1 cellular context compared by ENCODE assay signal in the genomic region with DNA sequence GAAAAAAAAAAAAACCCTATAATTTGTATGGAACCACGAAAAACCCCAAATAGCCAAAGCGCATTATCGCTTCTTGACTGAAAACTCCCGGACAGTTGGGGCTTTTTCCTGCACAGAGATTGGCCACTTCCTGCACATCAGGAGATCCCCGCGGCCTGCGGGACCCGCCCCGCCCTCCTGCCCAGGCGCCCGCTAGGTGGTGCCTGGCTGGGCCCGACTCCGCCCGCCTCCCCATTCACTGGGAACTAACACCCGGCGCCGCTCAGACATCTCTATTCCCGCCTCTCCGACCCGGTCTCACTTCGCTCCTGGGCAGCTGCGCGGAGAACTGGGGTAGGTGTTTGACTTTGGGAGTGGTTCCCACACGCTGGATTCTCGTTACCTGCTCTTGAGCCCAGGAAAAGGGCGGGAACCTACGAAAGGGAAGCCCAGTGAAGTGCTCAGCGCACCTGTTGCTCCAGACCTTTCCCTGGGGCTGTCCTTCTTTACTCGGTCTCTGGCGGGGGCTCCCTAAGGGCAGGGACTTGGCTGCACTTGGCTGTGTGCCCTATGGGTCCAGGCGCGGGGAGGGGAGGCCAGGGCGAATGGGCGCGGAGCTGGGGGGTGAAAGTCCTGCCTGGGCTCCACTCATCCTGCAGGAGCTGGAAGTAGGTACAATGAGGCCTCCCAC.
A peak's percentile ranks its signal among the peaks of the same experiment; 100 is the strongest.
TF ChIP-seq lines count a peak whose summit lies in the region.

A gene with protein sequence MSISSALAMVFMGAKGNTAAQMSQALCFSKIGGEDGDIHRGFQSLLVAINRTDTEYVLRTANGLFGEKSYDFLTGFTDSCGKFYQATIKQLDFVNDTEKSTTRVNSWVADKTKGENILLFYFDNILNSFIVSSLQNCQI (plus strand): TSS at position 234 of the 670 bp plus-strand sequence. CDS start 4,155 bp downstream, outside the sequence.

TF ChIP-seq in K562, 482 proteins besides CTCF, POLR2A, EP300 and RAD21:
- TF ChIP-seq, protein P1, sequence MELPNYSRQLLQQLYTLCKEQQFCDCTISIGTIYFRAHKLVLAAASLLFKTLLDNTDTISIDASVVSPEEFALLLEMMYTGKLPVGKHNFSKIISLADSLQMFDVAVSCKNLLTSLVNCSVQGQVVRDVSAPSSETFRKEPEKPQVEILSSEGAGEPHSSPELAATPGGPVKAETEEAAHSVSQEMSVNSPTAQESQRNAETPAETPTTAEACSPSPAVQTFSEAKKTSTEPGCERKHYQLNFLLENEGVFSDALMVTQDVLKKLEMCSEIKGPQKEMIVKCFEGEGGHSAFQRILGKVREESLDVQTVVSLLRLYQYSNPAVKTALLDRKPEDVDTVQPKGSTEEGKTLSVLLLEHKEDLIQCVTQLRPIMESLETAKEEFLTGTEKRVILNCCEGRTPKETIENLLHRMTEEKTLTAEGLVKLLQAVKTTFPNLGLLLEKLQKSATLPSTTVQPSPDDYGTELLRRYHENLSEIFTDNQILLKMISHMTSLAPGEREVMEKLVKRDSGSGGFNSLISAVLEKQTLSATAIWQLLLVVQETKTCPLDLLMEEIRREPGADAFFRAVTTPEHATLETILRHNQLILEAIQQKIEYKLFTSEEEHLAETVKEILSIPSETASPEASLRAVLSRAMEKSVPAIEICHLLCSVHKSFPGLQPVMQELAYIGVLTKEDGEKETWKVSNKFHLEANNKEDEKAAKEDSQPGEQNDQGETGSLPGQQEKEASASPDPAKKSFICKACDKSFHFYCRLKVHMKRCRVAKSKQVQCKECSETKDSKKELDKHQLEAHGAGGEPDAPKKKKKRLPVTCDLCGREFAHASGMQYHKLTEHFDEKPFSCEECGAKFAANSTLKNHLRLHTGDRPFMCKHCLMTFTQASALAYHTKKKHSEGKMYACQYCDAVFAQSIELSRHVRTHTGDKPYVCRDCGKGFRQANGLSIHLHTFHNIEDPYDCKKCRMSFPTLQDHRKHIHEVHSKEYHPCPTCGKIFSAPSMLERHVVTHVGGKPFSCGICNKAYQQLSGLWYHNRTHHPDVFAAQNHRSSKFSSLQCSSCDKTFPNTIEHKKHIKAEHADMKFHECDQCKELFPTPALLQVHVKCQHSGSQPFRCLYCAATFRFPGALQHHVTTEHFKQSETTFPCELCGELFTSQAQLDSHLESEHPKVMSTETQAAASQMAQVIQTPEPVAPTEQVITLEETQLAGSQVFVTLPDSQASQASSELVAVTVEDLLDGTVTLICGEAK (IDR thresholded peaks at IDR 0.05), result no peak
- TF ChIP-seq, protein P1 (CRISPR knock-in tag; IDR thresholded peaks at IDR 0.05), result no peak
- TF ChIP-seq NRF1 (conservative IDR thresholded peaks at IDR 0.05 in 1 of 2, IDR thresholded peaks at IDR 0.05 in 1 of 2), result peak; percentile 21 to 22; a peak in 1 of 4 replicates
- TF ChIP-seq MAZ (CRISPR knock-in tag; conservative IDR thresholded peaks at IDR 0.05 in 1 of 2, IDR thresholded peaks at IDR 0.05 in 1 of 2), result 0 out of 4 replicates have a peak, but pooled peaks of 1 of the 2 experiments have one; percentile 47
- TF ChIP-seq, protein P2, sequence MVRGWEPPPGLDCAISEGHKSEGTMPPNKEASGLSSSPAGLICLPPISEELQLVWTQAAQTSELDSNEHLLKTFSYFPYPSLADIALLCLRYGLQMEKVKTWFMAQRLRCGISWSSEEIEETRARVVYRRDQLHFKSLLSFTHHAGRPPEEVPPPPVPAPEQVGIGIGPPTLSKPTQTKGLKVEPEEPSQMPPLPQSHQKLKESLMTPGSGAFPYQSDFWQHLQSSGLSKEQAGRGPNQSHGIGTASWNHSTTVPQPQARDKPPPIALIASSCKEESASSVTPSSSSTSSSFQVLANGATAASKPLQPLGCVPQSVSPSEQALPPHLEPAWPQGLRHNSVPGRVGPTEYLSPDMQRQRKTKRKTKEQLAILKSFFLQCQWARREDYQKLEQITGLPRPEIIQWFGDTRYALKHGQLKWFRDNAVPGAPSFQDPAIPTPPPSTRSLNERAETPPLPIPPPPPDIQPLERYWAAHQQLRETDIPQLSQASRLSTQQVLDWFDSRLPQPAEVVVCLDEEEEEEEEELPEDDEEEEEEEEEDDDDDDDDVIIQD (CRISPR knock-in tag; IDR thresholded peaks at IDR 0.05), result no peak
- no peak for TF ChIP-seq EHMT2 (IDR thresholded peaks at IDR 0.05)
- no peak for TF ChIP-seq HCFC1 (IDR thresholded peaks at IDR 0.05; ENCODE audit: low read depth, low read length)
- no peak for TF ChIP-seq ATF7 (IDR thresholded peaks at IDR 0.05)
- TF ChIP-seq SRSF7 (optimal IDR thresholded peaks at IDR 0.05; ENCODE audit: low read depth, low read length), result no peak
- no peak for TF ChIP-seq MAFF (IDR thresholded peaks at IDR 0.05; ENCODE audit: low read length)
- TF ChIP-seq, protein P3, sequence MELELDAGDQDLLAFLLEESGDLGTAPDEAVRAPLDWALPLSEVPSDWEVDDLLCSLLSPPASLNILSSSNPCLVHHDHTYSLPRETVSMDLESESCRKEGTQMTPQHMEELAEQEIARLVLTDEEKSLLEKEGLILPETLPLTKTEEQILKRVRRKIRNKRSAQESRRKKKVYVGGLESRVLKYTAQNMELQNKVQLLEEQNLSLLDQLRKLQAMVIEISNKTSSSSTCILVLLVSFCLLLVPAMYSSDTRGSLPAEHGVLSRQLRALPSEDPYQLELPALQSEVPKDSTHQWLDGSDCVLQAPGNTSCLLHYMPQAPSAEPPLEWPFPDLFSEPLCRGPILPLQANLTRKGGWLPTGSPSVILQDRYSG (tag; conservative IDR thresholded peaks at IDR 0.05; ENCODE audit: low read depth), result no peak
- peak; percentile 70 for TF ChIP-seq CTCFL (IDR thresholded peaks at IDR 0.05; ENCODE audit: borderline replicate concordance, insufficient read depth, low read depth, low read length, poor library complexity, severe bottlenecking)
- TF ChIP-seq HDGF (IDR thresholded peaks at IDR 0.05), result no peak
- no peak for TF ChIP-seq BHLHE40 (IDR thresholded peaks at IDR 0.05; ENCODE audit: low read length)
- TF ChIP-seq ARID3B (CRISPR knock-in tag; IDR thresholded peaks at IDR 0.05; ENCODE audit: borderline replicate concordance), result no peak
- TF ChIP-seq MTA2 (IDR thresholded peaks at IDR 0.05; ENCODE audit: low read depth), result no peak
- TF ChIP-seq ZC3H8 (IDR thresholded peaks at IDR 0.05), result no peak
- TF ChIP-seq ZKSCAN8 (CRISPR knock-in tag; IDR thresholded peaks at IDR 0.05), result no peak
- TF ChIP-seq, protein P4, sequence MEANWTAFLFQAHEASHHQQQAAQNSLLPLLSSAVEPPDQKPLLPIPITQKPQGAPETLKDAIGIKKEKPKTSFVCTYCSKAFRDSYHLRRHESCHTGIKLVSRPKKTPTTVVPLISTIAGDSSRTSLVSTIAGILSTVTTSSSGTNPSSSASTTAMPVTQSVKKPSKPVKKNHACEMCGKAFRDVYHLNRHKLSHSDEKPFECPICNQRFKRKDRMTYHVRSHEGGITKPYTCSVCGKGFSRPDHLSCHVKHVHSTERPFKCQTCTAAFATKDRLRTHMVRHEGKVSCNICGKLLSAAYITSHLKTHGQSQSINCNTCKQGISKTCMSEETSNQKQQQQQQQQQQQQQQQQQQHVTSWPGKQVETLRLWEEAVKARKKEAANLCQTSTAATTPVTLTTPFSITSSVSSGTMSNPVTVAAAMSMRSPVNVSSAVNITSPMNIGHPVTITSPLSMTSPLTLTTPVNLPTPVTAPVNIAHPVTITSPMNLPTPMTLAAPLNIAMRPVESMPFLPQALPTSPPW (CRISPR knock-in tag; IDR thresholded peaks at IDR 0.05), result peak; percentile 41; the same call in 1 of the 2 replicates
- no peak for TF ChIP-seq HINFP (tag; conservative IDR thresholded peaks at IDR 0.05; ENCODE audit: low read depth)
